In genomic region chr15:45734244-45734643, GRCh38 we compare ENCODE assay signal across 1 cellular context.
TF ChIP-seq lines count a peak whose summit lies in the region.

No MANE protein-coding gene starts in this region.

TF ChIP-seq in GM23338, 12 proteins besides CTCF, POLR2A, EP300 and RAD21 (continued from another document):
- TF ChIP-seq REST (IDR thresholded peaks at IDR 0.05; ENCODE audit: unreplicated experiment) (no peak), EZH2phosphoT487 (IDR thresholded peaks at IDR 0.05; ENCODE audit: unreplicated experiment) (no peak), NANOG (IDR thresholded peaks at IDR 0.05; ENCODE audit: borderline replicate concordance) (no peak), POLR2AphosphoS5 (IDR thresholded peaks at IDR 0.05; ENCODE audit: low read depth) (no peak), ZNF331 (CRISPR knock-in tag; IDR thresholded peaks at IDR 0.05; ENCODE audit: low read depth) (no peak)
